Comparison of ENCODE assay signal across 8 cellular contexts in the genomic region with DNA sequence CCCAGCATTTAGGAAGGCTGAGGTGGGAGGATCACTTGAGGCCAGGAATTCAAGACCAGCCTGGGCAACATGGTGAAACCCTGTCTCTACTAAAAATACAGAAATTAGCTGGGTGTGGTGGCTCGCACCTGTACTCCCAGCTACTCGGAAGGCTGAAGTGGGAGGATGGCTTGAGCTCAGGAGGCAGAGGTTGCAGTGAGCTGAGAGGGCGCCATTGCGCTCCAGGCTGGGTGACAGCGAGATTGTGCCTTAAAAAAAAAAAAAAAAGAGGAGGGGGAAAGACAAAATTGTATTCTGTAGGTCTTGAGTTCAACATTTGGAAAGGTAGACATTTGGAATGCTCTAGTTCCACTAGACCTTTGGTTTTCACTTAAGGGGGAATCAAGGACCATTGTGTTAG. TPM values are rescaled to one million over a fixed set of nuclear protein-coding genes. Genes with fewer than 3 reads are reported as not detected.
A peak's percentile ranks its signal among the peaks of the same experiment; 100 is the strongest.
DNase-seq lines count a peak whose midpoint lies in the region; ATAC-seq and TF ChIP-seq lines count a peak whose summit lies in the region.
"Not testable (repeated sequence)": the region's sequence is repeated elsewhere in the genome, so short reads cannot be mapped to it uniquely, and the experiment has no call there.

No MANE protein-coding gene starts in this region.

- not testable (repeated sequence) for H2BK5ac ChIP-seq in mesendoderm (ENCODE audit: low read length)

- peaks cover 11% of the 10 kb centered on the region; the same call in 1 of the 2 replicates for H4K20me1 ChIP-seq in OCI-LY7 (ENCODE audit: insufficient read depth, low read length)

- H3K9me3 Mint-ChIP-seq in CD4-positive, alpha-beta memory T cell; activated CD4-positive, alpha-beta memory T cell treated with anti-CD3 and anti-CD28 coated beads for 36 hours; activated naive CD8-positive, alpha-beta T cell treated with anti-CD3 and anti-CD28 coated beads, Interleukin-2, amount 10 ng/mL, durations not matched to agents 7 days and 5 days; endothelial cell (ENCODE audit: unreplicated experiment); type B pancreatic cell: not testable (repeated sequence)

- peaks cover 73% of the 10 kb centered on the region for H3K36me3 ChIP-seq in CD4-positive, alpha-beta memory T cell (ENCODE audit: insufficient read depth, low read length)
- H3K36me3 ChIP-seq in OCI-LY7 (ENCODE audit: insufficient read depth, low read length) (peaks cover 97% of the 10 kb centered on the region), mesendoderm (ENCODE audit: control insufficient read depth, insufficient read depth, low read length) (peaks cover 24% of the 10 kb centered on the region)

- H3K9me3 ChIP-seq in CD4-positive, alpha-beta memory T cell (ENCODE audit: control insufficient read depth in 1 of 2, low read length in 2 of 2); OCI-LY7 (ENCODE audit: low read length): not testable (repeated sequence)

- H3K9me2 ChIP-seq in OCI-LY7 (ENCODE audit: insufficient read depth, low read length): not testable (repeated sequence)

- POLR2A ChIA-PET in CD4-positive, alpha-beta memory T cell (lab: Charles Lee; ENCODE audit: partially characterized antibody); activated CD4-positive, alpha-beta memory T cell treated with anti-CD3 and anti-CD28 coated beads for 36 hours (lab: Charles Lee); activated naive CD8-positive, alpha-beta T cell treated with anti-CD3 and anti-CD28 coated beads, Interleukin-2, amount 10 ng/mL, durations not matched to agents 7 days and 5 days (lab: Charles Lee): not testable (repeated sequence)
- POLR2A ChIA-PET in HEK293T (lab: Yijun Ruan, JAX) (interaction anchor here (1.6 to 1.9 kb wide), 2 partner anchors 8 to 12 kb away, joined by 5 to 9 read pairs; partner anchors contain the start of genes C1QBP, NUP88 and RPAIN), OCI-LY7 (lab: Charles Lee) (interaction anchor here (1.6 kb wide), 1 partner anchor 12 kb away, joined by 4 read pairs; the partner anchor contains the start of gene NUP88)

- H3K79me1 ChIP-seq in mesendoderm (ENCODE audit: low read length): not testable (repeated sequence)

- not testable (repeated sequence) for H2AFZ ChIP-seq in OCI-LY7 (ENCODE audit: low read length)

- CTCF ChIA-PET in CD4-positive, alpha-beta memory T cell (lab: Charles Lee; ENCODE audit: partially characterized antibody): interaction anchor here (5.6 kb wide), 1 partner anchor 8 kb away, joined by 26 read pairs; the partner anchor contains the start of gene C1QBP
- CTCF ChIA-PET in HEK293T (lab: Yijun Ruan, JAX): interaction anchor here (1.4 kb wide), 1 partner anchor 12 kb away, joined by 7 read pairs; the partner anchor contains the start of gene NUP88
- CTCF ChIA-PET in OCI-LY7 (lab: Charles Lee; ENCODE audit: unreplicated experiment): not testable (repeated sequence)
- CTCF ChIA-PET in activated CD4-positive, alpha-beta memory T cell treated with anti-CD3 and anti-CD28 coated beads for 36 hours (lab: Charles Lee): interaction anchor here (2.9 kb wide), 1 partner anchor 8 kb away, joined by 14 read pairs; the partner anchor contains the start of gene C1QBP

- no CpG with 5 or more reads among the region's 5 CpGs for WGBS in mesendoderm (ENCODE audit: extremely low coverage, insufficient coverage, low lambda C conversion rate)

- H3K56ac ChIP-seq in mesendoderm (ENCODE audit: low read length): not testable (repeated sequence)

- not testable (repeated sequence) for H2BK15ac ChIP-seq in mesendoderm (replicated peaks; ENCODE audit: low read depth)

- H3K79me2 ChIP-seq in OCI-LY7 (ENCODE audit: insufficient read depth, low read depth, low read length): peaks cover 13% of the 10 kb centered on the region
- peaks cover 11% of the 10 kb centered on the region for H3K79me2 ChIP-seq in mesendoderm (ENCODE audit: control insufficient read depth, insufficient read depth, low read length)

- H3K27me3 ChIP-seq in CD4-positive, alpha-beta memory T cell (ENCODE audit: insufficient read depth, low read length); mesendoderm (ENCODE audit: insufficient read depth, low read length, poor library complexity): not testable (repeated sequence)

- not testable (repeated sequence) for H3K18ac ChIP-seq in mesendoderm (ENCODE audit: low read length)

- not testable (repeated sequence) for H2AK5ac ChIP-seq in mesendoderm (ENCODE audit: low read length)

- TF ChIP-seq CTCF in OCI-LY7 (conservative IDR thresholded peaks at IDR 0.05; ENCODE audit: low read length): peak; percentile 67
- not testable (repeated sequence) for TF ChIP-seq CTCF in endothelial cell (IDR thresholded peaks at IDR 0.05; ENCODE audit: unreplicated experiment); type B pancreatic cell (conservative IDR thresholded peaks at IDR 0.05)

- not testable (repeated sequence) for H3K4me2 ChIP-seq in OCI-LY7 (ENCODE audit: low read length); mesendoderm (ENCODE audit: low read length)

- H3K4me3 ChIP-seq in CD4-positive, alpha-beta memory T cell (ENCODE audit: low read length in 2 of 2); OCI-LY7 (ENCODE audit: low read depth, low read length, poor library complexity, severe bottlenecking); mesendoderm (ENCODE audit: low read length): not testable (repeated sequence)

- H3K36me3 Mint-ChIP-seq in CD4-positive, alpha-beta memory T cell: peaks cover 58 to 81% of the 10 kb centered on the region in 2 donors
- peaks cover 51% of the 10 kb centered on the region for H3K36me3 Mint-ChIP-seq in activated CD4-positive, alpha-beta memory T cell treated with anti-CD3 and anti-CD28 coated beads for 36 hours
- H3K36me3 Mint-ChIP-seq in activated naive CD8-positive, alpha-beta T cell treated with anti-CD3 and anti-CD28 coated beads, Interleukin-2, amount 10 ng/mL, durations not matched to agents 7 days and 5 days: peaks cover 31% of the 10 kb centered on the region
- H3K36me3 Mint-ChIP-seq in endothelial cell (ENCODE audit: low read depth, unreplicated experiment) (peaks cover 47% of the 10 kb centered on the region), type B pancreatic cell (peaks cover 49% of the 10 kb centered on the region)

- peak overlapping the region in 4 of 7 donors; percentile 1 to 74 (median 34) for H3K27ac Mint-ChIP-seq in CD4-positive, alpha-beta memory T cell
- H3K27ac Mint-ChIP-seq in activated CD4-positive, alpha-beta memory T cell treated with anti-CD3 and anti-CD28 coated beads for 36 hours: peak overlapping the region; percentile 3
- peak overlapping the region; percentile 9 for H3K27ac Mint-ChIP-seq in activated naive CD8-positive, alpha-beta T cell treated with anti-CD3 and anti-CD28 coated beads, Interleukin-2, amount 10 ng/mL, durations not matched to agents 7 days and 5 days
- H3K27ac Mint-ChIP-seq in endothelial cell (ENCODE audit: unreplicated experiment): not testable (repeated sequence)
- H3K27ac Mint-ChIP-seq in type B pancreatic cell: peak overlapping the region; percentile 66

- intact Hi-C loops in CD4-positive, alpha-beta memory T cell (cut with micrococcal nuclease); OCI-LY7 (cut with micrococcal nuclease; ENCODE audit: unreplicated experiment); activated CD4-positive, alpha-beta memory T cell treated with anti-CD3 and anti-CD28 coated beads for 36 hours (cut with micrococcal nuclease): not testable (repeated sequence)

- H3K9ac ChIP-seq in mesendoderm (ENCODE audit: low read length): not testable (repeated sequence)

- H3K27ac ChIP-seq in CD4-positive, alpha-beta memory T cell (ENCODE audit: low read depth, low read length); OCI-LY7 (ENCODE audit: low read depth, low read length, poor library complexity, severe bottlenecking); mesendoderm (ENCODE audit: low read depth, low read length): not testable (repeated sequence)

- not testable (repeated sequence) for H3K4me1 ChIP-seq in CD4-positive, alpha-beta memory T cell (ENCODE audit: insufficient read depth, low read length); OCI-LY7 (ENCODE audit: insufficient read depth, low read length, poor library complexity, severe bottlenecking); mesendoderm (ENCODE audit: control insufficient read depth, low read depth, low read length)

- not testable (repeated sequence) for H4K8ac ChIP-seq in mesendoderm (ENCODE audit: low read depth, low read length)

- ATAC-seq in activated naive CD8-positive, alpha-beta T cell treated with anti-CD3 and anti-CD28 coated beads, Interleukin-2, amount 10 ng/mL, durations not matched to agents 7 days and 5 days (ENCODE audit: low read depth): not testable (repeated sequence)

- not testable (repeated sequence) for H3K23ac ChIP-seq in mesendoderm (ENCODE audit: low read length)

- not testable (repeated sequence) for H3K27me3 Mint-ChIP-seq in CD4-positive, alpha-beta memory T cell; activated CD4-positive, alpha-beta memory T cell treated with anti-CD3 and anti-CD28 coated beads for 36 hours; activated naive CD8-positive, alpha-beta T cell treated with anti-CD3 and anti-CD28 coated beads, Interleukin-2, amount 10 ng/mL, durations not matched to agents 7 days and 5 days; endothelial cell (ENCODE audit: unreplicated experiment); type B pancreatic cell

- not testable (repeated sequence) for H3K4me3 Mint-ChIP-seq in CD4-positive, alpha-beta memory T cell; activated CD4-positive, alpha-beta memory T cell treated with anti-CD3 and anti-CD28 coated beads for 36 hours; activated naive CD8-positive, alpha-beta T cell treated with anti-CD3 and anti-CD28 coated beads, Interleukin-2, amount 10 ng/mL, durations not matched to agents 7 days and 5 days; type B pancreatic cell
- peak overlapping the region; percentile 3 for H3K4me3 Mint-ChIP-seq in endothelial cell (ENCODE audit: unreplicated experiment)

- DNase-seq in CD4-positive, alpha-beta memory T cell; HEK293T (ENCODE audit: extremely low spot score); OCI-LY7 (ENCODE audit: low spot score); activated CD4-positive, alpha-beta memory T cell treated with anti-CD3 and anti-CD28 coated beads for 36 hours; activated naive CD8-positive, alpha-beta T cell treated with anti-CD3 and anti-CD28 coated beads, Interleukin-2, amount 10 ng/mL, durations not matched to agents 7 days and 5 days; endothelial cell (ENCODE audit: low spot score); type B pancreatic cell (ENCODE audit: extremely low spot score, unreplicated experiment): not testable (repeated sequence)
- DNase-seq in mesendoderm: peak; percentile 34

- H2BK120ac ChIP-seq in mesendoderm (ENCODE audit: low read depth, low read length): not testable (repeated sequence)

- not testable (repeated sequence) for H4K5ac ChIP-seq in mesendoderm (ENCODE audit: low read length)

- not testable (repeated sequence) for H3K4ac ChIP-seq in mesendoderm (ENCODE audit: low read depth, low read length)

- BruUV-seq in OCI-LY7 (replicated peaks; lab: Mats Ljungman, UMichigan): not testable (repeated sequence)

- H3K4me1 Mint-ChIP-seq in CD4-positive, alpha-beta memory T cell; endothelial cell (ENCODE audit: unreplicated experiment); type B pancreatic cell (ENCODE audit: unreplicated experiment): not testable (repeated sequence)
- H3K4me1 Mint-ChIP-seq in activated CD4-positive, alpha-beta memory T cell treated with anti-CD3 and anti-CD28 coated beads for 36 hours (ENCODE audit: low read depth): peaks cover 12% of the 10 kb centered on the region
- H3K4me1 Mint-ChIP-seq in activated naive CD8-positive, alpha-beta T cell treated with anti-CD3 and anti-CD28 coated beads, Interleukin-2, amount 10 ng/mL, durations not matched to agents 7 days and 5 days: peaks cover 11% of the 10 kb centered on the region

RNA-seq across cellular contexts. Expression of gene C1QBP, which starts 7.7 kb away (rescaled TPM):
- 10 to 100 TPM; 73.1 to 78.9 TPM for total RNA-seq in CD4-positive, alpha-beta memory T cell
- 100 to 1,000 TPM; 248 to 411 TPM for polyA plus RNA-seq in CD4-positive, alpha-beta memory T cell
- total RNA-seq in OCI-LY7 (2014; rRNA removed; shearing (Covaris generic)): 257 and 260 TPM in 2 replicates
- 264 and 322 TPM in 2 replicates for total RNA-seq in OCI-LY7 (2022)
- total RNA-seq in activated CD4-positive, alpha-beta memory T cell treated with anti-CD3 and anti-CD28 coated beads for 36 hours: 100 to 1,000 TPM; 342 TPM
- 100 to 1,000 TPM; 109 to 112 TPM for total RNA-seq in activated naive CD8-positive, alpha-beta T cell treated with anti-CD3 and anti-CD28 coated beads, Interleukin-2, amount 10 ng/mL, durations not matched to agents 7 days and 5 days
- 100 TPM for total RNA-seq in endothelial cell (ENCODE audit: unreplicated experiment)
- 415 TPM for polyA plus RNA-seq in mesendoderm (2013, experiment 1 of 2)
- 405 TPM for polyA plus RNA-seq in mesendoderm (2013, experiment 2 of 2)
- total RNA-seq in type B pancreatic cell (ENCODE audit: low replicate concordance): 143 and 153 TPM in 2 replicates

RNA-seq across cellular contexts. Expression of gene RPAIN, which starts 11.3 kb away (rescaled TPM):
- total RNA-seq in CD4-positive, alpha-beta memory T cell: 10 to 100 TPM; 84.1 to 84.9 TPM
- 10 to 100 TPM; 32.2 to 37.4 TPM for polyA plus RNA-seq in CD4-positive, alpha-beta memory T cell
- total RNA-seq in OCI-LY7 (2014; rRNA removed; shearing (Covaris generic)): 86.3 and 99.6 TPM in 2 replicates
- total RNA-seq in OCI-LY7 (2022) (88.9 and 108 TPM in 2 replicates), endothelial cell (ENCODE audit: unreplicated experiment) (47.7 TPM), type B pancreatic cell (ENCODE audit: low replicate concordance) (65.2 and 70.8 TPM in 2 replicates)
- total RNA-seq in activated CD4-positive, alpha-beta memory T cell treated with anti-CD3 and anti-CD28 coated beads for 36 hours: 10 to 100 TPM; 51.7 to 53.4 TPM
- 10 to 100 TPM; 61.9 to 63.9 TPM for total RNA-seq in activated naive CD8-positive, alpha-beta T cell treated with anti-CD3 and anti-CD28 coated beads, Interleukin-2, amount 10 ng/mL, durations not matched to agents 7 days and 5 days
- polyA plus RNA-seq in mesendoderm (2013, experiment 1 of 2): 44.4 TPM
- 43.1 TPM for polyA plus RNA-seq in mesendoderm (2013, experiment 2 of 2)

RNA-seq across cellular contexts. Expression of gene NUP88, which starts 11.8 kb away (rescaled TPM):
- total RNA-seq in CD4-positive, alpha-beta memory T cell: 10 to 100 TPM; 91.0 to 92.5 TPM
- polyA plus RNA-seq in CD4-positive, alpha-beta memory T cell: 100 to 1,000 TPM; 110 to 142 TPM
- 214 and 238 TPM in 2 replicates for total RNA-seq in OCI-LY7 (2014; rRNA removed; shearing (Covaris generic))
- total RNA-seq in OCI-LY7 (2022) (262 and 267 TPM in 2 replicates), endothelial cell (ENCODE audit: unreplicated experiment) (42.4 TPM), type B pancreatic cell (ENCODE audit: low replicate concordance) (58.8 and 72.4 TPM in 2 replicates)
- total RNA-seq in activated CD4-positive, alpha-beta memory T cell treated with anti-CD3 and anti-CD28 coated beads for 36 hours: 100 to 1,000 TPM; 110 to 113 TPM
- total RNA-seq in activated naive CD8-positive, alpha-beta T cell treated with anti-CD3 and anti-CD28 coated beads, Interleukin-2, amount 10 ng/mL, durations not matched to agents 7 days and 5 days: 10 to 100 TPM; 93.6 to 99.5 TPM
- 126 TPM for polyA plus RNA-seq in mesendoderm (2013, experiment 1 of 2)
- 124 TPM for polyA plus RNA-seq in mesendoderm (2013, experiment 2 of 2)

RNA-seq across cellular contexts. Expression of gene DHX33, which starts 37.5 kb away (rescaled TPM):
- 10 to 100 TPM; 10.5 to 11.5 TPM for total RNA-seq in CD4-positive, alpha-beta memory T cell
- polyA plus RNA-seq in CD4-positive, alpha-beta memory T cell: under 1 TPM; 0.59 to 0.70 TPM
- total RNA-seq in OCI-LY7 (2014; rRNA removed; shearing (Covaris generic)): 19.1 and 24.0 TPM in 2 replicates
- total RNA-seq in OCI-LY7 (2022): 35.2 and 38.4 TPM in 2 replicates
- 10 to 100 TPM; 21.8 to 21.9 TPM for total RNA-seq in activated CD4-positive, alpha-beta memory T cell treated with anti-CD3 and anti-CD28 coated beads for 36 hours
- 10 to 100 TPM; 14.4 to 14.5 TPM for total RNA-seq in activated naive CD8-positive, alpha-beta T cell treated with anti-CD3 and anti-CD28 coated beads, Interleukin-2, amount 10 ng/mL, durations not matched to agents 7 days and 5 days
- total RNA-seq in endothelial cell (ENCODE audit: unreplicated experiment): 18.4 TPM
- 50.1 TPM for polyA plus RNA-seq in mesendoderm (2013, experiment 1 of 2)
- polyA plus RNA-seq in mesendoderm (2013, experiment 2 of 2): 49.2 TPM
- total RNA-seq in type B pancreatic cell (ENCODE audit: low replicate concordance): 14.6 and 26.2 TPM in 2 replicates

RNA-seq across cellular contexts. Expression of gene DERL2, which starts 54.7 kb away (rescaled TPM):
- total RNA-seq in CD4-positive, alpha-beta memory T cell: 10 to 100 TPM; 85.0 to 86.2 TPM
- polyA plus RNA-seq in CD4-positive, alpha-beta memory T cell: 10 to 100 TPM; 66.2 to 95.9 TPM
- total RNA-seq in OCI-LY7 (2014; rRNA removed; shearing (Covaris generic)): 25.8 and 28.1 TPM in 2 replicates
- total RNA-seq in OCI-LY7 (2022) (56.3 and 56.9 TPM in 2 replicates), endothelial cell (ENCODE audit: unreplicated experiment) (83.4 TPM), type B pancreatic cell (ENCODE audit: low replicate concordance) (57.3 and 79.4 TPM in 2 replicates)
- 10 to 100 TPM; 54.8 to 57.8 TPM for total RNA-seq in activated CD4-positive, alpha-beta memory T cell treated with anti-CD3 and anti-CD28 coated beads for 36 hours
- total RNA-seq in activated naive CD8-positive, alpha-beta T cell treated with anti-CD3 and anti-CD28 coated beads, Interleukin-2, amount 10 ng/mL, durations not matched to agents 7 days and 5 days: 10 to 100 TPM; 68.6 to 72.3 TPM
- 33.1 TPM for polyA plus RNA-seq in mesendoderm (2013, experiment 1 of 2)
- polyA plus RNA-seq in mesendoderm (2013, experiment 2 of 2): 34.2 TPM
